8 cellular contexts compared by ENCODE assay signal in the genomic region with DNA sequence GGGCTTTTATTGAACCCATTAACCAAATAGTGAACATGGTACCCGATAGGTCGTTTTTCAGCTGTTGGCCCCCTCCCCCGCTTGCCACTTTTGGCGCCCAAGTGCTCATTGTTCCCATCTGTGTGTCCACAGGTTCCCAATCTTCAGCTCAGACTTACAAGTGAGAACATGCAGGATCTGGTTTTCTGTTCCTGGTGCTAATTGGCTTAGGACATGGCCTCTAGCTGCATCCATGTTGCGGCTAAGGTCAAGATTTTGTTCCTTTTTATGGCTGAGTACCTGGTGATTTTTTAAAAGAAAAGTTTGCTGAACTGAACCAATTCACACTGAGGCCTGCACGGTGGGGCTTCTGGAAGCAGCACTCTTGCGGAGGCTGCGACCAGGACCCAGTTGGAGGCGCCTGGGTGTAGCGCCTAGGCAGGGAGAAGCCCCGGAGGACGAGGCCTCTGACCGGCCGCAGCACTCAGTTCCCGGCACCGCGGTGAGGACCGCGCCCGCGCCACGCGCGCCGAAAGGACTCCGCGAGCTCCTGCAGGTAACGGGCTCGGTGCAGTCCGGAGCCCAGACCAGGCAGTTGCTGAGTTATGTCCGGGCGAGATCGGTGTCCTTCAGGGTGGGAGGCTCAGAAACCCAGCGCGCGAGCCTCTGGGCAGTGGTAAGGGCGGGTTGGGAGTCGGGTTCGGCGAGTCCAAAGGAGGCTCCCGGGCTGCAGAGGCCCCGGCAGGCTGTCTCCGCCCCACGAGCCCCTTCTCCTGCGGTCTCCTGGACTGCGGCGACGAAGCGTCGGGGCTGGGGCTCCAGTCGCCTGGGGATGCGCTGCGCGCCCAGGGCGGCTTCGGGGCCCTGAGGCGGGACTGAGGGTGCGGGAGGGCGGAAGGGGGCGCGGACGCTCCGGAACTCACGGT. TPM values are rescaled to one million over a fixed set of nuclear protein-coding genes. Genes with fewer than 3 reads are reported as not detected.
A peak's percentile ranks its signal among the peaks of the same experiment; 100 is the strongest.
DNase-seq lines count a peak whose midpoint lies in the region; ATAC-seq and TF ChIP-seq lines count a peak whose summit lies in the region.

No MANE protein-coding gene starts in this region.

- intact Hi-C loops in activated T-helper 1 cell treated with anti-CD3 and anti-CD28 coated beads, Interleukin-12 subunit alpha, Interleukin-12 subunit beta, Interleukin-2, Interleukin-4 antibody, amounts not matched to agents 30 ng/mL and 10 ng/mL and 1 ng/mL, durations not matched to agents 14 hours and 24 hours and 36 hours (cut with micrococcal nuclease) = no loop called here
- intact Hi-C loops in left cardiac atrium (cut with DNase I) = no loop called here

- no peaks in the 10 kb centered on the region for H3K36me3 Mint-ChIP-seq in activated T-helper 1 cell treated with anti-CD3 and anti-CD28 coated beads, Interleukin-12 subunit alpha, Interleukin-12 subunit beta, Interleukin-2, Interleukin-4 antibody, amounts not matched to agents 30 ng/mL and 10 ng/mL and 1 ng/mL, durations not matched to agents 14 hours and 24 hours and 36 hours (ENCODE audit: low read depth)
- no peaks in the 10 kb centered on the region for H3K36me3 Mint-ChIP-seq in progenitor cell of endocrine pancreas (ENCODE audit: insufficient read depth)

- ATAC-seq in left cardiac atrium = peak; percentile 50 to 65

- H3K27me3 Mint-ChIP-seq in activated T-helper 1 cell treated with anti-CD3 and anti-CD28 coated beads, Interleukin-12 subunit alpha, Interleukin-12 subunit beta, Interleukin-2, Interleukin-4 antibody, amounts not matched to agents 30 ng/mL and 10 ng/mL and 1 ng/mL, durations not matched to agents 14 hours and 24 hours and 36 hours (ENCODE audit: insufficient read depth) = peaks cover 71% of the 10 kb centered on the region
- peaks cover 36% of the 10 kb centered on the region for H3K27me3 Mint-ChIP-seq in progenitor cell of endocrine pancreas

- no peak overlapping the region for H3K27ac Mint-ChIP-seq in activated T-helper 1 cell treated with anti-CD3 and anti-CD28 coated beads, Interleukin-12 subunit alpha, Interleukin-12 subunit beta, Interleukin-2, Interleukin-4 antibody, amounts not matched to agents 30 ng/mL and 10 ng/mL and 1 ng/mL, durations not matched to agents 14 hours and 24 hours and 36 hours
- no peak overlapping the region for H3K27ac Mint-ChIP-seq in progenitor cell of endocrine pancreas

- no peaks in the 10 kb centered on the region for H3K9me3 Mint-ChIP-seq in activated T-helper 1 cell treated with anti-CD3 and anti-CD28 coated beads, Interleukin-12 subunit alpha, Interleukin-12 subunit beta, Interleukin-2, Interleukin-4 antibody, amounts not matched to agents 30 ng/mL and 10 ng/mL and 1 ng/mL, durations not matched to agents 14 hours and 24 hours and 36 hours
- no peaks in the 10 kb centered on the region for H3K9me3 Mint-ChIP-seq in progenitor cell of endocrine pancreas (ENCODE audit: low read depth)

- H3K4me1 Mint-ChIP-seq in activated T-helper 1 cell treated with anti-CD3 and anti-CD28 coated beads, Interleukin-12 subunit alpha, Interleukin-12 subunit beta, Interleukin-2, Interleukin-4 antibody, amounts not matched to agents 30 ng/mL and 10 ng/mL and 1 ng/mL, durations not matched to agents 14 hours and 24 hours and 36 hours (ENCODE audit: low read depth) = peaks cover 15% of the 10 kb centered on the region
- H3K4me1 Mint-ChIP-seq in progenitor cell of endocrine pancreas (ENCODE audit: low read depth) = no peaks in the 10 kb centered on the region

- peak overlapping the region; percentile 51 for H3K4me3 Mint-ChIP-seq in activated T-helper 1 cell treated with anti-CD3 and anti-CD28 coated beads, Interleukin-12 subunit alpha, Interleukin-12 subunit beta, Interleukin-2, Interleukin-4 antibody, amounts not matched to agents 30 ng/mL and 10 ng/mL and 1 ng/mL, durations not matched to agents 14 hours and 24 hours and 36 hours
- H3K4me3 Mint-ChIP-seq in progenitor cell of endocrine pancreas (ENCODE audit: low read depth) = peak overlapping the region; percentile 70

- TF ChIP-seq CTCF in progenitor cell of endocrine pancreas (IDR thresholded peaks at IDR 0.05; ENCODE audit: unreplicated experiment) = no peak

- DNase-seq in NCI-H510A treated with DMSO at 0.1 percent for 48 hours (lab: John Stamatoyannopoulos, UW) (peak; percentile 39), NCI-H510A (lab: John Stamatoyannopoulos, UW) (no peak), left cardiac atrium (peak; percentile 37), progenitor cell of endocrine pancreas (ENCODE audit: low spot score, unreplicated experiment) (peak; percentile 23), GM19240 (ENCODE audit: insufficient read length, low spot score) (no peak), NCI-H2107 treated with DMSO at 0.1 percent for 48 hours (lab: John Stamatoyannopoulos, UW; ENCODE audit: unreplicated experiment) (no peak)
- DNase-seq in activated T-helper 1 cell treated with anti-CD3 and anti-CD28 coated beads, Interleukin-12 subunit alpha, Interleukin-12 subunit beta, Interleukin-2, Interleukin-4 antibody, amounts not matched to agents 30 ng/mL and 10 ng/mL and 1 ng/mL, durations not matched to agents 14 hours and 24 hours and 36 hours (ENCODE audit: low spot score) = no peak
- no peak for DNase-seq in central memory CD4-positive, alpha-beta T cell

RNA-seq across cellular contexts. Expression of a gene that starts 15.8 kb away (rescaled TPM):
- total RNA-seq in activated T-helper 1 cell treated with anti-CD3 and anti-CD28 coated beads, Interleukin-12 subunit alpha, Interleukin-12 subunit beta, Interleukin-2, Interleukin-4 antibody, amounts not matched to agents 30 ng/mL and 10 ng/mL and 1 ng/mL, durations not matched to agents 14 hours and 24 hours and 36 hours = 2.3 and 2.7 TPM in 2 replicates
- total RNA-seq in left cardiac atrium (1,000 to 10,000 TPM; 1,198 to 1,507 TPM), progenitor cell of endocrine pancreas (24.7 and 26.2 TPM in 2 replicates)

Comparison
In these comparisons a context has a peak if more than half of its experiments do, and no peak if none do; other contexts are left out.
1. DNase-seq: peak in NCI-H510A treated with DMSO at 0.1 percent for 48 hours (single experiment), left cardiac atrium (single experiment) and progenitor cell of endocrine pancreas (single experiment); none in NCI-H510A (single experiment), activated T-helper 1 cell treated with anti-CD3 and anti-CD28 coated beads, Interleukin-12 subunit alpha, Interleukin-12 subunit beta, Interleukin-2, Interleukin-4 antibody, amounts not matched to agents 30 ng/mL and 10 ng/mL and 1 ng/mL, durations not matched to agents 14 hours and 24 hours and 36 hours (single experiment), central memory CD4-positive, alpha-beta T cell (single experiment), GM19240 (single experiment) and NCI-H2107 treated with DMSO at 0.1 percent for 48 hours (single experiment).
2. RNA of a gene that starts 15.8 kb away (total RNA-seq): 1,198 to 1,507 TPM in left cardiac atrium; 24.7 to 26.2 TPM in progenitor cell of endocrine pancreas and 2.3 to 2.7 TPM in activated T-helper 1 cell treated with anti-CD3 and anti-CD28 coated beads, Interleukin-12 subunit alpha, Interleukin-12 subunit beta, Interleukin-2, Interleukin-4 antibody, amounts not matched to agents 30 ng/mL and 10 ng/mL and 1 ng/mL, durations not matched to agents 14 hours and 24 hours and 36 hours; every median in the first group is over 10 times any median in the second.